ENCODE assay signal across 15 cellular contexts in genomic region chr13:37984357-37984756, GRCh38.
A peak's percentile ranks its signal among the peaks of the same experiment; 100 is the strongest.
DNase-seq lines count a peak whose midpoint lies in the region; TF ChIP-seq lines count a peak whose summit lies in the region.
"Had no signal": no experiment of that assay in that cellular context is flagged by ENCODE, and none has a peak within 500 bp of the region (broad histone marks: within the 10 kb centered on the region; RNA-seq: fewer than 3 reads in every experiment).

No MANE protein-coding gene starts in this region.

- H3K36me3 Mint-ChIP-seq in endothelial cell (ENCODE audit: low read depth, unreplicated experiment) (no peaks in the 10 kb centered on the region), neural crest cell (ENCODE audit: low read depth) (no peaks in the 10 kb centered on the region)
- H3K36me3 Mint-ChIP-seq: stimulated activated naive B cell treated with anti-CD40 and anti-IgM and Interleukin-4, amounts not matched to agents 10 μg/mL and 1 μg/mL and 100 μg/mL, for 72 hours had no signal

- DNase-seq in DMS53 (lab: John Stamatoyannopoulos, UW) (peak; percentile 35), DMS53 treated with DMSO at 0.1 percent for 48 hours (lab: John Stamatoyannopoulos, UW; ENCODE audit: unreplicated experiment) (no peak), NB4 (ENCODE audit: low read depth) (peak; percentile 35), endothelial cell (ENCODE audit: low spot score) (no peak), neural crest cell (ENCODE audit: low read depth, low spot score) (no peak), NCI-H1092 (lab: John Stamatoyannopoulos, UW) (no peak), NCI-H526 treated with DMSO at 0.1 percent for 48 hours (lab: John Stamatoyannopoulos, UW) (no peak), medulla oblongata (ENCODE audit: extremely low spot score) (no peak)
- DNase-seq: hippocampal formation; left colon; NCI-H1105 treated with DMSO at 0.1 percent for 48 hours; Right ventricle myocardium superior; stimulated activated naive B cell treated with anti-CD40 and anti-IgM and Interleukin-4, amounts not matched to agents 10 μg/mL and 1 μg/mL and 100 μg/mL, for 72 hours; transverse colon had no signal

- H3K4me1 Mint-ChIP-seq in endothelial cell (ENCODE audit: unreplicated experiment) (no peaks in the 10 kb centered on the region), neural crest cell (peaks cover 7% of the 10 kb centered on the region)
- H3K4me1 Mint-ChIP-seq: stimulated activated naive B cell treated with anti-CD40 and anti-IgM and Interleukin-4, amounts not matched to agents 10 μg/mL and 1 μg/mL and 100 μg/mL, for 72 hours had no signal

- H3K4me3 Mint-ChIP-seq in endothelial cell (ENCODE audit: unreplicated experiment) (no peak overlapping the region), neural crest cell (no peak overlapping the region)
- H3K4me3 Mint-ChIP-seq: stimulated activated naive B cell treated with anti-CD40 and anti-IgM and Interleukin-4, amounts not matched to agents 10 μg/mL and 1 μg/mL and 100 μg/mL, for 72 hours had no signal

- TF ChIP-seq POLR2A in NB4 (IDR thresholded peaks at IDR 0.05; ENCODE audit: extremely low read depth, insufficient read length), result no peak

- peak; percentile 26 for TF ChIP-seq CTCF in NB4 (IDR thresholded peaks at IDR 0.05; ENCODE audit: low read depth, low read length)
- TF ChIP-seq CTCF in endothelial cell (IDR thresholded peaks at IDR 0.05; ENCODE audit: unreplicated experiment), result peak; percentile 46
- TF ChIP-seq CTCF in neural crest cell (conservative IDR thresholded peaks at IDR 0.05), result peak; percentile 38

- no peaks in the 10 kb centered on the region for H3K9me3 Mint-ChIP-seq in endothelial cell (ENCODE audit: unreplicated experiment)
- no peaks in the 10 kb centered on the region for H3K9me3 Mint-ChIP-seq in neural crest cell
- H3K9me3 Mint-ChIP-seq: stimulated activated naive B cell treated with anti-CD40 and anti-IgM and Interleukin-4, amounts not matched to agents 10 μg/mL and 1 μg/mL and 100 μg/mL, for 72 hours had no signal

- H3K27ac Mint-ChIP-seq in endothelial cell (ENCODE audit: unreplicated experiment) (no peak overlapping the region), neural crest cell (ENCODE audit: unreplicated experiment) (no peak overlapping the region)
- H3K27ac Mint-ChIP-seq: stimulated activated naive B cell treated with anti-CD40 and anti-IgM and Interleukin-4, amounts not matched to agents 10 μg/mL and 1 μg/mL and 100 μg/mL, for 72 hours had no signal

- H3K27me3 Mint-ChIP-seq in endothelial cell (ENCODE audit: unreplicated experiment) (no peaks in the 10 kb centered on the region), neural crest cell (ENCODE audit: low read depth) (no peaks in the 10 kb centered on the region)
- H3K27me3 Mint-ChIP-seq: stimulated activated naive B cell treated with anti-CD40 and anti-IgM and Interleukin-4, amounts not matched to agents 10 μg/mL and 1 μg/mL and 100 μg/mL, for 72 hours had no signal

- no peak overlapping the region for H3K4me3 ChIP-seq in NB4 (ENCODE audit: low read depth, low read length)
- H3K4me3 ChIP-seq: K562, transverse colon had no signal

Comparison
In these comparisons a context has a peak if more than half of its experiments do, and no peak if none do; other contexts are left out.
1. DNase-seq: peak in DMS53 (single experiment) and NB4 (single experiment); none in DMS53 treated with DMSO at 0.1 percent for 48 hours (single experiment), endothelial cell (single experiment), neural crest cell (single experiment), NCI-H1092 (single experiment), NCI-H526 treated with DMSO at 0.1 percent for 48 hours (single experiment) and medulla oblongata (single experiment).
2. Peak in every context shown above with its lines, with median percentiles within 50 percentile points of each other: CTCF ChIP-seq.